Comparison of ENCODE assay signal across 8 cellular contexts in genomic region chr11:111602865-111603632, GRCh38. TPM values are rescaled to one million over a fixed set of nuclear protein-coding genes. Genes with fewer than 3 reads are reported as not detected.
DNase-seq lines count a peak whose midpoint lies in the region; ATAC-seq and TF ChIP-seq lines count a peak whose summit lies in the region.

No MANE protein-coding gene starts in this region.

- no peaks in the 10 kb centered on the region for H3K36me3 ChIP-seq in esophagus (ENCODE audit: control insufficient read depth in 2 of 2, insufficient read depth in 2 of 2, low read length in 1 of 2)
- H3K36me3 ChIP-seq in upper lobe of left lung = no peaks in the 10 kb centered on the region

- H3K27me3 ChIP-seq in esophagus (ENCODE audit: control insufficient read depth in 1 of 2, insufficient read depth in 2 of 2, low read length in 2 of 2) (no peaks in the 10 kb centered on the region), upper lobe of left lung (no peaks in the 10 kb centered on the region)

- peak overlapping the region; percentile 73 to 90 (median 89) for H3K27ac Mint-ChIP-seq in IgD-negative memory B cell
- peak overlapping the region; percentile 93 for H3K27ac Mint-ChIP-seq in mesothelial cell of epicardium

- TF ChIP-seq CTCF in mesothelial cell of epicardium (IDR thresholded peaks at IDR 0.05; ENCODE audit: unreplicated experiment) (no peak), upper lobe of left lung (IDR thresholded peaks at IDR 0.05) (no peak)

- peak overlapping the region; percentile 93 to 95 for H3K27ac ChIP-seq in esophagus (ENCODE audit: low read depth in 2 of 2, low read length in 1 of 2)
- peak overlapping the region; percentile 94 to 100 (median 98) for H3K27ac ChIP-seq in upper lobe of left lung

- no peaks in the 10 kb centered on the region for H3K4me1 ChIP-seq in esophagus (ENCODE audit: control insufficient read depth in 2 of 2, insufficient read depth in 2 of 2, low read length in 1 of 2)
- H3K4me1 ChIP-seq in upper lobe of left lung = peaks cover 16 to 51% (median 41%) of the 10 kb centered on the region in 4 donors

- H3K4me1 Mint-ChIP-seq in IgD-negative memory B cell (peaks cover 13 to 20% (median 19%) of the 10 kb centered on the region in 3 donors), mesothelial cell of epicardium (peaks cover 36% of the 10 kb centered on the region)

- no peaks in the 10 kb centered on the region for H3K9me3 Mint-ChIP-seq in IgD-negative memory B cell
- H3K9me3 Mint-ChIP-seq in mesothelial cell of epicardium = no peaks in the 10 kb centered on the region

- WGBS in esophagus, 2 donors = 1% methylated on average over 32 to 44 of the region's 44 CpGs
- 1 to 2% methylated on average over 6 to 17 of the region's 44 CpGs for WGBS in upper lobe of left lung, 2 donors

- peak; percentile 5 for DNase-seq in stimulated activated CD4-positive, alpha-beta T cell treated with anti-CD3 and anti-CD28 coated beads, Interleukin-4, amount 100 ng/mL, for 24 hours
- DNase-seq in stimulated activated CD4-positive, alpha-beta T cell treated with anti-CD3 and anti-CD28 coated beads, Interleukin-4, amount 100 ng/mL, for 1 hour = no peak
- peak; percentile 68 for DNase-seq in UCSD-AML1 (lab: John Stamatoyannopoulos, UW; ENCODE audit: unreplicated experiment)
- peak in 1 of 2 experiments; percentile 45 for DNase-seq in mesothelial cell of epicardium (ENCODE audit: low spot score in 2 of 2, unreplicated experiment in 2 of 2)
- peak; percentile 38 to 90 for DNase-seq in upper lobe of left lung

- H3K27me3 Mint-ChIP-seq in IgD-negative memory B cell = no peaks in the 10 kb centered on the region
- H3K27me3 Mint-ChIP-seq in mesothelial cell of epicardium (ENCODE audit: low read depth) = no peaks in the 10 kb centered on the region

- H3K9me3 ChIP-seq in esophagus (ENCODE audit: control insufficient read depth in 2 of 2, insufficient read depth in 1 of 2, low read depth in 1 of 2, low read length in 1 of 2) (no peaks in the 10 kb centered on the region), upper lobe of left lung (no peaks in the 10 kb centered on the region)

- ATAC-seq in upper lobe of left lung (ENCODE audit: low FRiP score in 2 of 2) (peak; percentile 27 to 63), HG03457 (IDR thresholded peaks at IDR 0.05; ENCODE audit: unreplicated experiment) (no peak)

- no peak for TF ChIP-seq POLR2A in upper lobe of left lung (IDR thresholded peaks at IDR 0.05)

- no peak for TF ChIP-seq EP300 in upper lobe of left lung (IDR thresholded peaks at IDR 0.05)

- peak overlapping the region; percentile 90 to 93 for H3K4me3 ChIP-seq in esophagus (ENCODE audit: low read depth in 1 of 2, low read length in 2 of 2)
- peak overlapping the region; percentile 83 to 91 (median 88) for H3K4me3 ChIP-seq in upper lobe of left lung

- H3K4me3 Mint-ChIP-seq in IgD-negative memory B cell (peak overlapping the region; percentile 88 to 96 (median 93)), mesothelial cell of epicardium (peak overlapping the region; percentile 86)

- no peaks in the 10 kb centered on the region for H3K36me3 Mint-ChIP-seq in IgD-negative memory B cell
- H3K36me3 Mint-ChIP-seq in mesothelial cell of epicardium = no peaks in the 10 kb centered on the region

RNA-seq across cellular contexts. Expression of gene SIK2, which starts 0.8 kb away (rescaled TPM):
- 0.41 TPM for polyA plus RNA-seq in IgD-negative memory B cell
- 1 to 10 TPM; 2.7 to 2.8 TPM for polyA plus RNA-seq in esophagus
- 17.1 to 18.7 TPM (median 17.1 TPM) in 3 replicates for total RNA-seq in mesothelial cell of epicardium
- 10 to 100 TPM; 23.0 to 35.9 (median 27.6) TPM for total RNA-seq in upper lobe of left lung
